Comparison of ENCODE assay signal across 31 cellular contexts in the genomic region with DNA sequence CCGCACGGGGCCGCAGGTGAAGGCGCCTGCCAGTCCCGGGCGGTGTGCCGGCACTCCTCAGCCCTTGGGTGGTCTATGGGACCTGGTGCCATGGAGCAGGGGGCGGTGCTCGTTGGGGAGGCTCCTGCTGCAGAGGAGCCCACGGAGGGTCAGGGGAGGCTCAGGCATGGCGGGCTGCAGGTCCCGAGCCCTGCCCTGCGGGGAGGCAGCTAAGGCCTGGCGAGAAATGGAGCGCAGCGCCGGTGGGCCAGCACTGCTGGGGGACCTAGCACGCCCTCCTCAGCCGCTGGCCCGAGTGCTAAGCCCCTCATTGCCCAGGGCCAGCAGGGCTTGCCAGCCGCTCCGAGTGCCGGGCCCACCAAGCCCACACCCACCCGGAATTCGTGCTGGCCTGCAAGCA.
"Had no signal": no experiment of that assay in that cellular context is flagged by ENCODE, and none has a peak within 500 bp of the region (broad histone marks: within the 10 kb centered on the region; RNA-seq: fewer than 3 reads in every experiment).

No MANE protein-coding gene starts in this region.

- ATAC-seq: activated CD4-positive, alpha-beta T cell treated with anti-CD3 and anti-CD28 coated beads for 36 hours; activated CD4-positive, CD25-positive, alpha-beta regulatory T cell treated with anti-CD3 and anti-CD28 coated beads, Interleukin-2, amount 50 U/mL, for 24 hours; activated CD8-positive, alpha-beta memory T cell treated with anti-CD3 and anti-CD28 coated beads, Interleukin-2, amount 10 ng/mL, durations not matched to agents 7 days and 5 days; activated CD8-positive, alpha-beta T cell treated with anti-CD3 and anti-CD28 coated beads for 36 hours; activated CD8-positive, alpha-beta T cell treated with anti-CD3 and anti-CD28 coated beads, Interleukin-2, amount 10 ng/mL, durations not matched to agents 7 days and 5 days; T-cell; T-helper 17 cell; WTC11 had no signal

- H3K27ac ChIP-seq: VCaP, WERI-Rb-1 had no signal

- DNase-seq: activated B cell treated with CpG ODN at 0.5 μM for 24 hours; activated CD4-positive, alpha-beta memory T cell treated with anti-CD3 and anti-CD28 coated beads for 36 hours; activated CD4-positive, alpha-beta memory T cell treated with anti-CD3 and anti-CD28 coated beads, Interleukin-2, amount 10 ng/mL, durations not matched to agents 7 days and 5 days; activated CD4-positive, alpha-beta T cell treated with anti-CD3 and anti-CD28 coated beads for 1 hour; activated CD4-positive, alpha-beta T cell treated with anti-CD3 and anti-CD28 coated beads for 36 hours; activated CD4-positive, alpha-beta T cell treated with anti-CD3 and anti-CD28 coated beads for 4 hours; activated CD4-positive, alpha-beta T cell treated with anti-CD3 and anti-CD28 coated beads for 48 hours; activated CD4-positive, alpha-beta T cell treated with anti-CD3 and anti-CD28 coated beads, Interleukin-2, amount 10 ng/mL, durations not matched to agents 24 days and 14 days; activated CD4-positive, alpha-beta T cell treated with anti-CD3 and anti-CD28 coated beads, Interleukin-2, amount 10 ng/mL, durations not matched to agents 7 days and 5 days; activated CD4-positive, alpha-beta T cell treated with anti-CD3 and anti-CD28 coated beads, Interleukin-2, amount 50 U/mL, for 1 hour; activated CD4-positive, alpha-beta T cell treated with anti-CD3 and anti-CD28 coated beads, Interleukin-2, amount 50 U/mL, for 4 hours; activated CD4-positive, alpha-beta T cell treated with anti-CD3 and anti-CD28 coated beads, Interleukin-2, amount 50 U/mL, for 48 hours; activated CD4-positive, CD25-positive, alpha-beta regulatory T cell; activated CD4-positive, CD25-positive, alpha-beta regulatory T cell treated with anti-CD3 and anti-CD28 coated beads, Interleukin-2, amount 50 U/mL, for 72 hours; activated CD8-positive, alpha-beta memory T cell treated with anti-CD3 and anti-CD28 coated beads for 24 hours; activated CD8-positive, alpha-beta memory T cell treated with anti-CD3 and anti-CD28 coated beads, Interleukin-2, amount 10 ng/mL, durations not matched to agents 7 days and 5 days; activated CD8-positive, alpha-beta memory T cell treated with anti-CD3 and anti-CD28 coated beads, Interleukin-2, amount 50 U/mL, for 4 hours; activated CD8-positive, alpha-beta memory T cell treated with anti-CD3 and anti-CD28 coated beads, Interleukin-2, amount 50 U/mL, for 48 hours; activated CD8-positive, alpha-beta T cell treated with anti-CD3 and anti-CD28 coated beads for 36 hours; activated CD8-positive, alpha-beta T cell treated with anti-CD3 and anti-CD28 coated beads, Interleukin-2, amount 10 ng/mL, durations not matched to agents 7 days and 5 days; SW 1271; T-cell; T-helper 1 cell; T-helper 17 cell; T-helper 2 cell; T-helper 9 cell; T1000; WERI-Rb-1 had no signal

- H3K36me3 ChIP-seq: WERI-Rb-1 had no signal
